Comparison of ENCODE assay signal across 8 cellular contexts in genomic region chr11:76443254-76443935, GRCh38. TPM values are rescaled to one million over a fixed set of nuclear protein-coding genes. Genes with fewer than 3 reads are reported as not detected.
A peak's percentile ranks its signal among the peaks of the same experiment; 100 is the strongest.
DNase-seq lines count a peak whose midpoint lies in the region; ATAC-seq, FAIRE-seq and TF ChIP-seq lines count a peak whose summit lies in the region.

No MANE protein-coding gene starts in this region.

- intact Hi-C loops in sigmoid colon (cut with DNase I) = loop anchor here (10.0 kb wide), 3 partner anchors 231 to 621 kb away; partner anchors contain the start of genes CAPN5, LRRC32 and WNT11

- no peak for TF ChIP-seq EP300 in sigmoid colon (IDR thresholded peaks at IDR 0.05)

- H3K27me3 ChIP-seq in RWPE2 (ENCODE audit: insufficient read depth, poor library complexity, severe bottlenecking) = no peaks in the 10 kb centered on the region
- H3K27me3 ChIP-seq in sigmoid colon = no peaks in the 10 kb centered on the region

- DNase-seq in NCI-H2029 treated with DMSO at 0.1 percent for 48 hours (lab: John Stamatoyannopoulos, UW) (peak; percentile 13), NCI-H2029 (lab: John Stamatoyannopoulos, UW) (no peak), RWPE2 (ENCODE audit: low spot score) (no peak), fibroblast of pulmonary artery (ENCODE audit: low read depth) (peak; percentile 14), sigmoid colon (no peak), frontal cortex (ENCODE audit: low spot score in 2 of 2) (no peak)
- DNase-seq in stimulated activated naive CD4-positive, alpha-beta T cell (lab: John Stamatoyannopoulos, UW) = no peak

- ATAC-seq in RWPE2 (ENCODE audit: low read depth) = no peak
- ATAC-seq in GM18870 (IDR thresholded peaks at IDR 0.05; ENCODE audit: unreplicated experiment) = no peak

- H3K9me3 ChIP-seq in RWPE2 (ENCODE audit: severe bottlenecking) (no peaks in the 10 kb centered on the region), sigmoid colon (no peaks in the 10 kb centered on the region)

- H3K4me1 ChIP-seq in RWPE2 (ENCODE audit: insufficient read depth, poor library complexity, severe bottlenecking) = peaks cover 3% of the 10 kb centered on the region
- peaks cover 0 to 25% (median 22%) of the 10 kb centered on the region in 4 donors for H3K4me1 ChIP-seq in sigmoid colon

- peak overlapping the region; percentile 81 for H3K4me3 ChIP-seq in RWPE2 (ENCODE audit: severe bottlenecking)
- peak overlapping the region; percentile 97 for H3K4me3 ChIP-seq in fibroblast of pulmonary artery (replicated peaks; ENCODE audit: low read depth, low read length)
- H3K4me3 ChIP-seq in sigmoid colon = peak overlapping the region; percentile 83 to 99 (median 96)

- no peak for TF ChIP-seq POLR2A in sigmoid colon (IDR thresholded peaks at IDR 0.05)

- 13 to 43% methylated on average over 8 of the region's 8 CpGs for WGBS in sigmoid colon, 2 donors

- H3K27ac ChIP-seq in RWPE2 (ENCODE audit: poor library complexity, severe bottlenecking) = peak overlapping the region; percentile 63
- H3K27ac ChIP-seq in sigmoid colon = peak overlapping the region; percentile 90 to 98 (median 96)

- H3K36me3 ChIP-seq in RWPE2 (ENCODE audit: low read depth) (peaks cover 16% of the 10 kb centered on the region), sigmoid colon (peaks cover 0 to 16% (median 2%) of the 10 kb centered on the region in 4 donors)

- FAIRE-seq in frontal cortex (lab: Jason Lieb, UNC) = no peak

- TF ChIP-seq CTCF in RWPE2 (IDR thresholded peaks at IDR 0.05; ENCODE audit: poor library complexity, severe bottlenecking) (no peak), fibroblast of pulmonary artery (IDR thresholded peaks at IDR 0.05; ENCODE audit: low read length, missing control alignments) (no peak), sigmoid colon (IDR thresholded peaks at IDR 0.05) (no peak)

RNA-seq across cellular contexts. Expression of gene EMSY, which starts 1.4 kb away (rescaled TPM):
- total RNA-seq in sigmoid colon (10 to 100 TPM; 20.8 to 51.8 (median 31.5) TPM), frontal cortex (28.9 TPM)
- polyA plus RNA-seq in sigmoid colon = 10 to 100 TPM in 2 of 3 donors, 1 to 10 TPM in 1; 7.4 to 10.8 (median 10.3) TPM

Comparison
In these comparisons a context has a peak if more than half of its experiments do, and no peak if none do; other contexts are left out.
1. DNase-seq: peak in NCI-H2029 treated with DMSO at 0.1 percent for 48 hours (single experiment) and fibroblast of pulmonary artery (single experiment); none in NCI-H2029 (single experiment), RWPE2 (single experiment), sigmoid colon (single experiment), frontal cortex (0 of 2) and stimulated activated naive CD4-positive, alpha-beta T cell (0 of 6).
2. Peak in every context shown above with its lines, with median percentiles within 50 percentile points of each other: H3K4me3 ChIP-seq.